8 cellular contexts compared by ENCODE assay signal in genomic region chr4:2243682-2244380, GRCh38. TPM values are rescaled to one million over a fixed set of nuclear protein-coding genes. Genes with fewer than 3 reads are reported as not detected.
DNase-seq lines count a peak whose midpoint lies in the region; ATAC-seq, FAIRE-seq and TF ChIP-seq lines count a peak whose summit lies in the region.

No MANE protein-coding gene starts in this region.

- 90 to 92% methylated on average over 5 of the region's 5 CpGs for WGBS in endodermal cell (ENCODE audit: insufficient coverage in 1 of 2, insufficient read length in 1 of 2), 2 experiments

- peaks cover 5% of the 10 kb centered on the region for H3K36me3 ChIP-seq in A673 (ENCODE audit: insufficient read depth, low read length, poor library complexity, severe bottlenecking)
- peaks cover 11% of the 10 kb centered on the region for H3K36me3 ChIP-seq in endodermal cell (ENCODE audit: control insufficient read depth, insufficient read depth, low read length)
- peaks cover 0 to 19% (median 0%) of the 10 kb centered on the region in 3 experiments for H3K36me3 ChIP-seq in naive thymus-derived CD4-positive, alpha-beta T cell (ENCODE audit: control insufficient read depth in 2 of 3, insufficient read depth in 3 of 3, low read length in 3 of 3)

- ATAC-seq in naive thymus-derived CD4-positive, alpha-beta T cell = no peak
- ATAC-seq in GM18870 (IDR thresholded peaks at IDR 0.05; ENCODE audit: unreplicated experiment) (no peak), GM18520 (IDR thresholded peaks at IDR 0.05; ENCODE audit: unreplicated experiment) (no peak)

- no peak overlapping the region for H3K27ac Mint-ChIP-seq in endodermal cell
- peak overlapping the region in 8 of 9 donors; percentile 77 to 87 (median 83) for H3K27ac Mint-ChIP-seq in naive thymus-derived CD4-positive, alpha-beta T cell

- H3K9me3 Mint-ChIP-seq in endodermal cell = peaks cover 19% of the 10 kb centered on the region
- H3K9me3 Mint-ChIP-seq in naive thymus-derived CD4-positive, alpha-beta T cell = no peaks in the 10 kb centered on the region

- H3K4me1 Mint-ChIP-seq in endodermal cell = peaks cover 26% of the 10 kb centered on the region
- peaks cover 37 to 46% (median 40%) of the 10 kb centered on the region in 7 donors for H3K4me1 Mint-ChIP-seq in naive thymus-derived CD4-positive, alpha-beta T cell

- no peak for FAIRE-seq in RCC 7860 (lab: Jason Lieb, UNC)

- TF ChIP-seq CTCF in A673 (conservative IDR thresholded peaks at IDR 0.05; ENCODE audit: low read depth, low read length) (no peak), GM12864 (IDR thresholded peaks at IDR 0.05; ENCODE audit: low read depth, low read length, missing control alignments) (peak; percentile 17), endodermal cell (conservative IDR thresholded peaks at IDR 0.05) (peak; percentile 38)

- no TSS peak for BruUV-seq in A673 (replicated peaks; lab: Mats Ljungman, UMichigan)

- peaks cover 32% of the 10 kb centered on the region for H3K4me1 ChIP-seq in A673 (ENCODE audit: insufficient read depth, low read length, poor library complexity, severe bottlenecking)
- H3K4me1 ChIP-seq in endodermal cell (ENCODE audit: control insufficient read depth, insufficient read depth, low read length) = peaks cover 3% of the 10 kb centered on the region
- peaks cover 20 to 23% of the 10 kb centered on the region in 2 donors for H3K4me1 ChIP-seq in naive thymus-derived CD4-positive, alpha-beta T cell (ENCODE audit: control insufficient read depth in 2 of 2, insufficient read depth in 2 of 2, low read length in 2 of 2)

- POLR2A ChIA-PET in A673 (lab: Charles Lee; ENCODE audit: low non-redundant PET) = no interaction called here
- POLR2A ChIA-PET in naive thymus-derived CD4-positive, alpha-beta T cell (lab: Charles Lee) = interaction anchor here (1.8 kb wide), 1 partner anchor 18 kb away, joined by 7 read pairs; the partner anchor contains the start of gene MXD4

- H3K9me3 ChIP-seq in A673 (ENCODE audit: low read depth, low read length, poor library complexity, severe bottlenecking) (no peaks in the 10 kb centered on the region), endodermal cell (ENCODE audit: control insufficient read depth, low read length) (peaks cover 18% of the 10 kb centered on the region)
- no peaks in the 10 kb centered on the region for H3K9me3 ChIP-seq in naive thymus-derived CD4-positive, alpha-beta T cell (ENCODE audit: control insufficient read depth in 2 of 3, low read length in 3 of 3)

- no peak overlapping the region for H3K4me3 Mint-ChIP-seq in endodermal cell
- peak overlapping the region in 3 of 10 donors; percentile 0 to 48 (median 2) for H3K4me3 Mint-ChIP-seq in naive thymus-derived CD4-positive, alpha-beta T cell

- CTCF ChIA-PET in A673 (lab: Charles Lee) = no interaction called here
- CTCF ChIA-PET in naive thymus-derived CD4-positive, alpha-beta T cell (lab: Charles Lee) = interaction anchor here (0.7 to 1.1 kb wide), 2 partner anchors 106 to 200 kb away, joined by 3 read pairs; no protein-coding TSS in a partner anchor

- H3K27me3 ChIP-seq in A673 (replicated peaks; ENCODE audit: insufficient read depth, low read depth, low read length, poor library complexity) (no peaks in the 10 kb centered on the region), endodermal cell (ENCODE audit: control insufficient read depth, insufficient read depth, low read length, poor library complexity, severe bottlenecking) (no peaks in the 10 kb centered on the region)
- no peaks in the 10 kb centered on the region for H3K27me3 ChIP-seq in naive thymus-derived CD4-positive, alpha-beta T cell (ENCODE audit: control insufficient read depth in 2 of 2, insufficient read depth in 2 of 2, low read length in 2 of 2)

- DNase-seq in A673 (ENCODE audit: low spot score) = no peak
- no peak for DNase-seq in GM12864 (ENCODE audit: low read depth)
- peak; percentile 27 for DNase-seq in RCC 7860 (ENCODE audit: low spot score)
- DNase-seq in endodermal cell = peak; percentile 53
- DNase-seq in naive thymus-derived CD4-positive, alpha-beta T cell = no peak
- no peak for DNase-seq in NCI-H345 (lab: John Stamatoyannopoulos, UW)

- no peaks in the 10 kb centered on the region for H3K27me3 Mint-ChIP-seq in endodermal cell (ENCODE audit: insufficient read depth)
- H3K27me3 Mint-ChIP-seq in naive thymus-derived CD4-positive, alpha-beta T cell = peaks cover 0 to 6% (median 0%) of the 10 kb centered on the region in 5 donors

- intact Hi-C loops in A673 (cut with micrococcal nuclease; ENCODE audit: unreplicated experiment) = loop anchor here (5.0 kb wide), 1 partner anchor 173 kb away; the partner anchor contains the start of genes CFAP99 and ZFYVE28
- intact Hi-C loops in naive thymus-derived CD4-positive, alpha-beta T cell (cut with micrococcal nuclease) = loop anchor here (2.0 to 5.0 kb wide), 5 partner anchors 47 to 1462 kb away; partner anchors contain the start of genes GRK4 (in 1 of the 2), NOP14 (in 1 of the 2) and SLBP (in 1 of the 2)

- H3K4me3 ChIP-seq in A673 (ENCODE audit: low read depth, low read length, poor library complexity, severe bottlenecking) (no peak overlapping the region), GM12864 (ENCODE audit: low read depth, low read length) (no peak overlapping the region), endodermal cell (ENCODE audit: low read length) (no peak overlapping the region)
- H3K4me3 ChIP-seq in naive thymus-derived CD4-positive, alpha-beta T cell (ENCODE audit: low read length) = no peak overlapping the region

- peak overlapping the region; percentile 19 for H3K27ac ChIP-seq in A673 (ENCODE audit: low read depth, low read length, poor library complexity, severe bottlenecking)
- H3K27ac ChIP-seq in endodermal cell (ENCODE audit: low read depth, low read length) = no peak overlapping the region
- H3K27ac ChIP-seq in naive thymus-derived CD4-positive, alpha-beta T cell (ENCODE audit: low read depth, low read length) = no peak overlapping the region

- peaks cover 4% of the 10 kb centered on the region for H3K36me3 Mint-ChIP-seq in endodermal cell (ENCODE audit: low read depth)
- peaks cover 0 to 16% (median 13%) of the 10 kb centered on the region in 5 donors for H3K36me3 Mint-ChIP-seq in naive thymus-derived CD4-positive, alpha-beta T cell

- no peak overlapping the region for H3K9ac ChIP-seq in endodermal cell (ENCODE audit: extremely low read depth, low read length, poor library complexity, severe bottlenecking)

RNA-seq across cellular contexts. Expression of gene HAUS3, which starts 1.9 kb away (rescaled TPM):
- total RNA-seq in A673 (2021) (25.6 and 27.7 TPM in 2 replicates), endodermal cell (10 to 100 TPM; 17.0 to 22.6 TPM)
- polyA plus RNA-seq in endodermal cell (2013, experiment 1 of 2) = 17.3 TPM
- 17.0 TPM for polyA plus RNA-seq in endodermal cell (2013, experiment 2 of 2)
- total RNA-seq in naive thymus-derived CD4-positive, alpha-beta T cell = 10 to 100 TPM; 24.4 to 88.2 (median 34.1) TPM
- polyA plus RNA-seq in naive thymus-derived CD4-positive, alpha-beta T cell = 10 to 100 TPM; 18.5 to 25.9 TPM

RNA-seq across cellular contexts. Expression of gene POLN, which starts 1.9 kb away (rescaled TPM):
- total RNA-seq in A673 (2021) = 2.5 and 4.0 TPM in 2 replicates
- 1 to 10 TPM; 2.8 to 2.9 TPM for total RNA-seq in endodermal cell
- polyA plus RNA-seq in endodermal cell (2013, experiment 1 of 2) = 1.0 TPM
- 0.70 TPM for polyA plus RNA-seq in endodermal cell (2013, experiment 2 of 2)
- 1 to 10 TPM; 2.4 to 5.4 (median 3.2) TPM for total RNA-seq in naive thymus-derived CD4-positive, alpha-beta T cell
- under 1 TPM; 0.17 to 0.95 TPM for polyA plus RNA-seq in naive thymus-derived CD4-positive, alpha-beta T cell

RNA-seq across cellular contexts. Expression of gene MXD4, which starts 18.1 kb away (rescaled TPM):
- total RNA-seq in A673 (2021) (9.1 and 12.7 TPM in 2 replicates), endodermal cell (10 to 100 TPM; 46.0 to 78.8 TPM)
- 44.5 TPM for polyA plus RNA-seq in endodermal cell (2013, experiment 1 of 2)
- polyA plus RNA-seq in endodermal cell (2013, experiment 2 of 2) = 46.2 TPM
- total RNA-seq in naive thymus-derived CD4-positive, alpha-beta T cell = 100 to 1,000 TPM in 1 of 5 experiments, 10 to 100 TPM in 4; 25.6 to 106 (median 46.0) TPM
- 10 to 100 TPM; 18.9 to 25.4 TPM for polyA plus RNA-seq in naive thymus-derived CD4-positive, alpha-beta T cell

Comparison
In these comparisons a context has a peak if more than half of its experiments do, and no peak if none do; other contexts are left out.
1. DNase-seq: peak in RCC 7860 (single experiment) and endodermal cell (single experiment); none in A673 (single experiment), GM12864 (single experiment), naive thymus-derived CD4-positive, alpha-beta T cell (0 of 9) and NCI-H345 (single experiment).